ENCODE assay signal across 12 cellular contexts in genomic region chr16:2773188-2773968, GRCh38. TPM values are rescaled to one million over a fixed set of nuclear protein-coding genes. Genes with fewer than 3 reads are reported as not detected.
DNase-seq lines count a peak whose midpoint lies in the region; ATAC-seq, FAIRE-seq and TF ChIP-seq lines count a peak whose summit lies in the region.
"Had no signal": no experiment of that assay in that cellular context is flagged by ENCODE, and none has a peak within 500 bp of the region (broad histone marks: within the 10 kb centered on the region; RNA-seq: fewer than 3 reads in every experiment).

No MANE protein-coding gene starts in this region.

- peaks cover 30% of the 10 kb centered on the region for H3K36me3 Mint-ChIP-seq in CD4-positive, CD25-positive, alpha-beta regulatory T cell
- H3K36me3 Mint-ChIP-seq in HFFc6 (ENCODE audit: low read depth): peaks cover 47% of the 10 kb centered on the region
- H3K36me3 Mint-ChIP-seq in neural crest cell (ENCODE audit: low read depth): peaks cover 17% of the 10 kb centered on the region
- H3K36me3 Mint-ChIP-seq in endothelial cell (ENCODE audit: low read depth, unreplicated experiment): peaks cover 37% of the 10 kb centered on the region

- H3K27ac ChIP-seq in CD4-positive, CD25-positive, alpha-beta regulatory T cell (ENCODE audit: insufficient read depth, low read length, poor library complexity, severe bottlenecking): no peak overlapping the region
- H3K27ac ChIP-seq in gastrocnemius medialis: peak overlapping the region in 2 of 4 donors; percentile 31 to 38
- H3K27ac ChIP-seq in kidney (ENCODE audit: low read depth in 2 of 2, low read length in 2 of 2): no peak overlapping the region

- no peaks in the 10 kb centered on the region for H3K27me3 ChIP-seq in CD4-positive, CD25-positive, alpha-beta regulatory T cell (ENCODE audit: control insufficient read depth, insufficient read depth, low read length)
- H3K27me3 ChIP-seq in gastrocnemius medialis: no peaks in the 10 kb centered on the region

- no peak for DNase-seq in CD4-positive, CD25-positive, alpha-beta regulatory T cell
- DNase-seq in HFFc6 (peak; percentile 46), amniotic epithelial cell (ENCODE audit: low read depth) (peak; percentile 55), neural crest cell (ENCODE audit: low read depth, low spot score) (no peak), gastrocnemius medialis (no peak), endothelial cell (ENCODE audit: low spot score) (no peak), AG08396 (ENCODE audit: low spot score) (no peak), kidney (no peak)
- DNase-seq: Calu3, erythroblast, GOT3 had no signal

- H3K36me3 ChIP-seq in CD4-positive, CD25-positive, alpha-beta regulatory T cell (ENCODE audit: control insufficient read depth, insufficient read depth, low read length): peaks cover 56% of the 10 kb centered on the region
- H3K36me3 ChIP-seq in gastrocnemius medialis: peaks cover 13 to 57% of the 10 kb centered on the region in 2 donors
- H3K36me3 ChIP-seq in kidney (ENCODE audit: control insufficient read depth in 1 of 2, insufficient read depth in 2 of 2, low read length in 2 of 2): peaks cover 26 to 43% of the 10 kb centered on the region in 2 donors

- no peaks in the 10 kb centered on the region for H3K9me3 ChIP-seq in CD4-positive, CD25-positive, alpha-beta regulatory T cell (ENCODE audit: control insufficient read depth in 2 of 2, low read length in 2 of 2)
- no peaks in the 10 kb centered on the region for H3K9me3 ChIP-seq in gastrocnemius medialis
- H3K9me3 ChIP-seq in kidney (ENCODE audit: control insufficient read depth in 1 of 2, low read length in 2 of 2): no peaks in the 10 kb centered on the region

- H3K9ac ChIP-seq in kidney (ENCODE audit: low read length in 2 of 2): no peak overlapping the region

- H3K4me3 ChIP-seq in CD4-positive, CD25-positive, alpha-beta regulatory T cell (ENCODE audit: low read depth, low read length): no peak overlapping the region
- H3K4me3 ChIP-seq in gastrocnemius medialis (no peak overlapping the region), kidney (ENCODE audit: low read length in 2 of 2) (no peak overlapping the region)

- H3K4me1 ChIP-seq in CD4-positive, CD25-positive, alpha-beta regulatory T cell (ENCODE audit: control insufficient read depth, insufficient read depth, low read length, poor library complexity, severe bottlenecking): peaks cover 25% of the 10 kb centered on the region
- H3K4me1 ChIP-seq in gastrocnemius medialis: peaks cover 19 to 26% of the 10 kb centered on the region in 2 donors
- peaks cover 4 to 13% of the 10 kb centered on the region in 2 donors for H3K4me1 ChIP-seq in kidney (ENCODE audit: control insufficient read depth in 1 of 2, insufficient read depth in 1 of 2, low read depth in 1 of 2, low read length in 2 of 2)

- TF ChIP-seq CTCF in HFFc6 (IDR thresholded peaks at IDR 0.05) (no peak), neural crest cell (conservative IDR thresholded peaks at IDR 0.05) (no peak), gastrocnemius medialis (IDR thresholded peaks at IDR 0.05 in 4 of 5, conservative IDR thresholded peaks at IDR 0.05 in 1 of 5) (no peak), endothelial cell (IDR thresholded peaks at IDR 0.05; ENCODE audit: unreplicated experiment) (no peak), kidney (IDR thresholded peaks at IDR 0.05; ENCODE audit: borderline replicate concordance, extremely low read depth, insufficient read depth) (no peak)

- intact Hi-C loops in gastrocnemius medialis (cut with DNase I; ENCODE audit: low total_unique reads) (no loop called here), kidney (cut with DNase I) (no loop called here)

- in situ Hi-C loops in gastrocnemius medialis (cut with MboI; ENCODE audit: low sequenced_read_pairs in 4 of 4): no loop called here

- H3K27me3 Mint-ChIP-seq in CD4-positive, CD25-positive, alpha-beta regulatory T cell: peaks cover 5% of the 10 kb centered on the region
- H3K27me3 Mint-ChIP-seq in HFFc6 (ENCODE audit: insufficient read depth): peaks cover 12% of the 10 kb centered on the region
- H3K27me3 Mint-ChIP-seq in neural crest cell (ENCODE audit: low read depth): peaks cover 14% of the 10 kb centered on the region
- H3K27me3 Mint-ChIP-seq in endothelial cell (ENCODE audit: unreplicated experiment): peaks cover 15% of the 10 kb centered on the region

- ATAC-seq in CD4-positive, CD25-positive, alpha-beta regulatory T cell (ENCODE audit: low read depth in 2 of 2): no peak
- no peak for ATAC-seq in gastrocnemius medialis

- H3K4me3 Mint-ChIP-seq in CD4-positive, CD25-positive, alpha-beta regulatory T cell: peak overlapping the region in 3 of 4 donors; percentile 52 to 74 (median 53)
- H3K4me3 Mint-ChIP-seq in HFFc6: peak overlapping the region; percentile 5; the same call in 1 of the 2 replicates
- peak overlapping the region; percentile 96 for H3K4me3 Mint-ChIP-seq in neural crest cell
- no peak overlapping the region for H3K4me3 Mint-ChIP-seq in endothelial cell (ENCODE audit: unreplicated experiment)
- H3K4me3 Mint-ChIP-seq: T-helper 2 cell treated with Interferon-gamma antibody and Interleukin-4, amounts not matched to agents 5 μg/mL and 100 μg/mL, for 36 hours had no signal

- peaks cover 0 to 50% (median 21%) of the 10 kb centered on the region in 4 donors for H3K4me1 Mint-ChIP-seq in CD4-positive, CD25-positive, alpha-beta regulatory T cell
- H3K4me1 Mint-ChIP-seq in HFFc6 (ENCODE audit: low read depth) (peaks cover 49% of the 10 kb centered on the region), neural crest cell (peaks cover 28% of the 10 kb centered on the region), endothelial cell (ENCODE audit: unreplicated experiment) (peaks cover 19% of the 10 kb centered on the region)

- no peaks in the 10 kb centered on the region for H3K9me3 Mint-ChIP-seq in CD4-positive, CD25-positive, alpha-beta regulatory T cell
- H3K9me3 Mint-ChIP-seq in HFFc6 (no peaks in the 10 kb centered on the region), neural crest cell (no peaks in the 10 kb centered on the region), endothelial cell (ENCODE audit: unreplicated experiment) (no peaks in the 10 kb centered on the region)
- H3K9me3 Mint-ChIP-seq: T-helper 2 cell treated with Interferon-gamma antibody and Interleukin-4, amounts not matched to agents 5 μg/mL and 100 μg/mL, for 36 hours had no signal

- no peak for FAIRE-seq in kidney (lab: Jason Lieb, UNC)

- no peak for TF ChIP-seq POLR2A in gastrocnemius medialis (IDR thresholded peaks at IDR 0.05)

- peak overlapping the region in 1 of 3 donors; percentile 81 for H3K27ac Mint-ChIP-seq in CD4-positive, CD25-positive, alpha-beta regulatory T cell
- H3K27ac Mint-ChIP-seq in HFFc6 (peak overlapping the region; percentile 63), neural crest cell (ENCODE audit: unreplicated experiment) (no peak overlapping the region), endothelial cell (ENCODE audit: unreplicated experiment) (no peak overlapping the region)

RNA-seq across cellular contexts. Expression of gene ELOB, which starts 3.7 kb away (rescaled TPM):
- 96.5 TPM for total RNA-seq in CD4-positive, CD25-positive, alpha-beta regulatory T cell
- polyA plus RNA-seq in CD4-positive, CD25-positive, alpha-beta regulatory T cell: 100 to 1,000 TPM; 250 to 359 (median 297) TPM
- 100 to 1,000 TPM; 329 to 403 (median 352) TPM for total RNA-seq in HFFc6 (2021; fragmentation: NEBNext Ultra II Directional; extraction: Animal tissue kit (Norgen Biotek cat#: 25700))
- total RNA-seq in neural crest cell: 249 and 261 TPM in 2 replicates
- total RNA-seq in gastrocnemius medialis: 100 to 1,000 TPM; 216 to 970 (median 375) TPM
- total RNA-seq in endothelial cell (ENCODE audit: unreplicated experiment): 195 TPM
- 226 TPM for total RNA-seq in kidney
- 836 TPM for polyA plus RNA-seq in kidney (ENCODE audit: insufficient read depth, low read depth, low replicate concordance)

RNA-seq across cellular contexts. Expression of gene PRSS33, which starts 14.0 kb away (rescaled TPM):
- not detected for total RNA-seq in CD4-positive, CD25-positive, alpha-beta regulatory T cell
- polyA plus RNA-seq in CD4-positive, CD25-positive, alpha-beta regulatory T cell: not detected
- not detected for total RNA-seq in HFFc6 (2021; fragmentation: NEBNext Ultra II Directional; extraction: Animal tissue kit (Norgen Biotek cat#: 25700))
- total RNA-seq in neural crest cell (0.23 and 0.39 TPM in 2 replicates), gastrocnemius medialis (not detected), endothelial cell (ENCODE audit: unreplicated experiment) (not detected), kidney (not detected)
- polyA plus RNA-seq in kidney (ENCODE audit: insufficient read depth, low read depth, low replicate concordance): not detected

RNA-seq across cellular contexts. Expression of gene SRRM2, which starts 20.9 kb away (rescaled TPM):
- 1,344 TPM for total RNA-seq in CD4-positive, CD25-positive, alpha-beta regulatory T cell
- 10 to 100 TPM; 29.8 to 40.2 (median 36.4) TPM for polyA plus RNA-seq in CD4-positive, CD25-positive, alpha-beta regulatory T cell
- 100 to 1,000 TPM; 223 to 317 (median 269) TPM for total RNA-seq in HFFc6 (2021; fragmentation: NEBNext Ultra II Directional; extraction: Animal tissue kit (Norgen Biotek cat#: 25700))
- total RNA-seq in neural crest cell (779 and 803 TPM in 2 replicates), gastrocnemius medialis (100 to 1,000 TPM; 151 to 205 (median 164) TPM), endothelial cell (ENCODE audit: unreplicated experiment) (456 TPM), kidney (621 TPM)
- polyA plus RNA-seq in kidney (ENCODE audit: insufficient read depth, low read depth, low replicate concordance): 386 TPM

RNA-seq across cellular contexts. Expression of gene PRSS41, which starts 24.9 kb away (rescaled TPM):
- total RNA-seq in CD4-positive, CD25-positive, alpha-beta regulatory T cell: not detected
- not detected for polyA plus RNA-seq in CD4-positive, CD25-positive, alpha-beta regulatory T cell
- not detected for total RNA-seq in HFFc6 (2021; fragmentation: NEBNext Ultra II Directional; extraction: Animal tissue kit (Norgen Biotek cat#: 25700))
- total RNA-seq in neural crest cell (not detected in 2 replicates), gastrocnemius medialis (not detected), endothelial cell (ENCODE audit: unreplicated experiment) (not detected), kidney (not detected)
- polyA plus RNA-seq in kidney (ENCODE audit: insufficient read depth, low read depth, low replicate concordance): not detected
- total RNA-seq: Calu3 had no signal

RNA-seq across cellular contexts. Expression of gene PRSS21, which starts 43.7 kb away (rescaled TPM):
- total RNA-seq in CD4-positive, CD25-positive, alpha-beta regulatory T cell: not detected
- polyA plus RNA-seq in CD4-positive, CD25-positive, alpha-beta regulatory T cell: 1 to 10 TPM in 3 of 4 donors, under 1 TPM in 1; 0.43 to 8.4 (median 4.1) TPM
- not detected for total RNA-seq in HFFc6 (2021; fragmentation: NEBNext Ultra II Directional; extraction: Animal tissue kit (Norgen Biotek cat#: 25700))
- not detected in 2 replicates for total RNA-seq in neural crest cell
- total RNA-seq in gastrocnemius medialis: not detected
- total RNA-seq in endothelial cell (ENCODE audit: unreplicated experiment): not detected
- total RNA-seq in kidney: 0.54 TPM
- not detected for polyA plus RNA-seq in kidney (ENCODE audit: insufficient read depth, low read depth, low replicate concordance)
- total RNA-seq: Calu3 had no signal

Comparison
In these comparisons a context has a peak if more than half of its experiments do, and no peak if none do; other contexts are left out.
1. DNase-seq: peak in HFFc6 (single experiment) and amniotic epithelial cell (single experiment); none in CD4-positive, CD25-positive, alpha-beta regulatory T cell (0 of 3), neural crest cell (single experiment), gastrocnemius medialis (0 of 2), endothelial cell (single experiment), AG08396 (single experiment) and kidney (single experiment).